28 cellular contexts compared by ENCODE assay signal in the genomic region with DNA sequence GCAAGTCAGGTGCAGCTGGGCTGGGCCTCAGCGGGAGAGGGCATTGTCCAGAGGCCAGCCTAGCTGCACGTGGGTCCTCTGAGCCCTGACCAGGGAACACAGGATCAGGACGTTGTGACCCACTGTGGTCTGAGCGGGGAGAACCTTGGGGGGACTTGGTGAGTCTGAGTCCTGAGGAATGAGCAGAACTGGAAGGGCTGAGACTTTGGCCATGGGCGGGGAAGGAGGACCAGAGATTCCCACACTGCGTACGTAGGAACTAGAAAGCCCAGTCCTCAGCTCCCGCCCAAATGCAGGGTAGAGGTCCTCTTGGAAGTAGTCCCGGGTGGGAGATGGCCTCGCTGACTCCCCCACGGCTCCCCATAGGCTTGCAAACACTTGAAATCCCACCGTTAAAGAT. TPM values are rescaled to one million over a fixed set of nuclear protein-coding genes. Genes with fewer than 3 reads are reported as not detected.
DNase-seq lines count a peak whose midpoint lies in the region; ATAC-seq, FAIRE-seq and TF ChIP-seq lines count a peak whose summit lies in the region.
"Had no signal": no experiment of that assay in that cellular context is flagged by ENCODE, and none has a peak within 500 bp of the region (broad histone marks: within the 10 kb centered on the region; RNA-seq: fewer than 3 reads in every experiment).

No MANE protein-coding gene starts in this region.

- H3K9ac ChIP-seq in HepG2 (ENCODE audit: insufficient read depth, low read depth, low read length) (no peak overlapping the region), colonic mucosa (ENCODE audit: low read depth in 2 of 2, low read length in 2 of 2) (no peak overlapping the region)
- H3K9ac ChIP-seq: BLaER1 treated with 17β-estradiol and CSF1 and Interleukin-3, amounts not matched to agents 10 nM and 100 nM had no signal

- H3K4me1 ChIP-seq in HepG2 (ENCODE audit: insufficient read depth, low read length), result no peaks in the 10 kb centered on the region
- no peaks in the 10 kb centered on the region for H3K4me1 ChIP-seq in right lobe of liver
- no peaks in the 10 kb centered on the region for H3K4me1 ChIP-seq in colonic mucosa
- H3K4me1 ChIP-seq: A549, BE2C, HAP-1 had no signal

- intact Hi-C loops in HepG2 (cut with micrococcal nuclease; ENCODE audit: unreplicated experiment) (no loop called here), right lobe of liver (cut with DNase I) (no loop called here), sciatic nerve (cut with DNase I) (no loop called here), colonic mucosa (cut with DNase I) (no loop called here)

- no peak for DNase-seq in HepG2 (ENCODE audit: low spot score)
- DNase-seq in right lobe of liver, result no peak
- DNase-seq in islet precursor cell, result peak; percentile 38
- DNase-seq in mesenteric fat pad (ENCODE audit: low spot score), result peak; percentile 55
- DNase-seq in sciatic nerve (ENCODE audit: low spot score), result peak; percentile 37
- DNase-seq in colonic mucosa, result no peak
- no peak for DNase-seq in NCI-H1694 (lab: John Stamatoyannopoulos, UW)
- DNase-seq: 8988T; ACHN; AML-193; BE2C; CD4-positive, alpha-beta T cell; CD8-positive, alpha-beta memory T cell; DMS 273 treated with DMSO at 0.1 percent for 48 hours; DMS79; EL; GDM1; GOT3; HFFc6 had no signal

- H3K36me3 ChIP-seq in HepG2 (replicated peaks in 1 of 2; ENCODE audit: control insufficient read depth in 1 of 2, insufficient read depth in 2 of 2, low read length in 2 of 2) (no peaks in the 10 kb centered on the region), right lobe of liver (no peaks in the 10 kb centered on the region), colonic mucosa (no peaks in the 10 kb centered on the region)
- H3K36me3 ChIP-seq: BE2C; BLaER1 treated with 17β-estradiol and CSF1 and Interleukin-3, amounts not matched to agents 10 nM and 100 nM; HAP-1 had no signal

- ATAC-seq in HepG2, result peak; percentile 46
- ATAC-seq in right lobe of liver, result no peak
- peak; percentile 28 for ATAC-seq in sciatic nerve
- ATAC-seq in GM19395 (IDR thresholded peaks at IDR 0.05; ENCODE audit: unreplicated experiment), result no peak
- ATAC-seq: A549, GM12878 had no signal

- TF ChIP-seq EP300 in HepG2 (IDR thresholded peaks at IDR 0.05; ENCODE audit: low read depth in 2 of 2, low read length in 2 of 2) (no peak), HepG2 (CRISPR knock-in tag; IDR thresholded peaks at IDR 0.05; ENCODE audit: borderline replicate concordance) (no peak)

- CTCF ChIA-PET in HepG2 (lab: Yijun Ruan, JAX; ENCODE audit: low intra/inter-chr PET ratio, low total read pairs), result no interaction called here

- FAIRE-seq in HepG2 (lab: Jason Lieb, UNC), result no peak
- FAIRE-seq: A549, D721Med, GM12878, GM19239, H54 had no signal

- WGBS in HepG2 (ENCODE audit: low lambda C conversion rate), result 11% methylated on average over 9 of the region's 12 CpGs
- 60% methylated on average over 7 of the region's 12 CpGs for WGBS in right lobe of liver (ENCODE audit: insufficient coverage, low coverage, low lambda C conversion rate, missing lambda C conversion rate)

- no peak overlapping the region for H3K4me2 ChIP-seq in HepG2 (ENCODE audit: low read depth, low read length)
- H3K4me2 ChIP-seq: A549; BLaER1 treated with 17β-estradiol and CSF1 and Interleukin-3, amounts not matched to agents 10 nM and 100 nM had no signal

- no peak for TF ChIP-seq RAD21 in HepG2 (CRISPR knock-in tag; IDR thresholded peaks at IDR 0.05)

- H4K20me1 ChIP-seq in HepG2 (ENCODE audit: insufficient read depth, low read length), result no peaks in the 10 kb centered on the region
- H4K20me1 ChIP-seq: BLaER1 treated with 17β-estradiol and CSF1 and Interleukin-3, amounts not matched to agents 10 nM and 100 nM had no signal

- TF ChIP-seq CTCF in HepG2 (CRISPR knock-in tag; IDR thresholded peaks at IDR 0.05), result no peak
- no peak for TF ChIP-seq CTCF in right lobe of liver (IDR thresholded peaks at IDR 0.05)
- TF ChIP-seq CTCF in colonic mucosa (IDR thresholded peaks at IDR 0.05), result no peak

- H2AFZ ChIP-seq in HepG2 (ENCODE audit: low read length), result no peak overlapping the region

- BruUV-seq in HepG2 (replicated peaks; lab: Mats Ljungman, UMichigan), result no TSS peak

- H3K9me3 ChIP-seq in HepG2 (ENCODE audit: low read length), result no peaks in the 10 kb centered on the region
- no peaks in the 10 kb centered on the region for H3K9me3 ChIP-seq in right lobe of liver
- H3K9me3 ChIP-seq in colonic mucosa, result no peaks in the 10 kb centered on the region
- H3K9me3 ChIP-seq: A549; BE2C; BLaER1 treated with 17β-estradiol and CSF1 and Interleukin-3, amounts not matched to agents 10 nM and 100 nM; HAP-1 had no signal

- H3K4me3 ChIP-seq in HepG2 (replicated peaks in 1 of 3; ENCODE audit: insufficient read depth in 1 of 3, low read depth in 2 of 3, low read length in 3 of 3) (no peak overlapping the region), right lobe of liver (no peak overlapping the region), colonic mucosa (no peak overlapping the region)
- H3K4me3 ChIP-seq: A549; BLaER1 treated with 17β-estradiol and CSF1 and Interleukin-3, amounts not matched to agents 10 nM and 100 nM; GM12878; HAP-1 had no signal

- no peak for TF ChIP-seq POLR2A in HepG2 (IDR thresholded peaks at IDR 0.05; ENCODE audit: insufficient read depth in 1 of 2, low read depth in 2 of 2, low read length in 2 of 2)
- TF ChIP-seq POLR2A in right lobe of liver (IDR thresholded peaks at IDR 0.05), result no peak

- peaks cover 1 to 22% of the 10 kb centered on the region in 2 experiments; a peak in 2 of 5 replicates for H3K27me3 ChIP-seq in HepG2 (ENCODE audit: control insufficient read depth in 1 of 2, insufficient read depth in 2 of 2, low read length in 2 of 2)
- no peaks in the 10 kb centered on the region for H3K27me3 ChIP-seq in right lobe of liver
- H3K27me3 ChIP-seq in colonic mucosa, result no peaks in the 10 kb centered on the region
- H3K27me3 ChIP-seq: BE2C; BLaER1 treated with 17β-estradiol and CSF1 and Interleukin-3, amounts not matched to agents 10 nM and 100 nM had no signal

- H3K27ac ChIP-seq in HepG2 (ENCODE audit: extremely low read length, insufficient read depth, low read length), result no peak overlapping the region
- no peak overlapping the region for H3K27ac ChIP-seq in right lobe of liver
- no peak overlapping the region for H3K27ac ChIP-seq in colonic mucosa
- H3K27ac ChIP-seq: A549; BLaER1 treated with 17β-estradiol and CSF1 and Interleukin-3, amounts not matched to agents 10 nM and 100 nM had no signal

- POLR2A ChIA-PET in HepG2 (lab: Yijun Ruan, JAX), result no interaction called here

- H3K79me2 ChIP-seq in HepG2 (ENCODE audit: insufficient read depth, low read length), result no peaks in the 10 kb centered on the region

- in situ Hi-C loops in HepG2 (cut with HindIII; ENCODE audit: extremely low pct_ligation_motif_present, low pct_unique_long_range_greater_than_20kb), result no loop called here

RNA-seq across cellular contexts. Expression of a gene that starts 42.5 kb away (rescaled TPM):
- total RNA-seq in HepG2 (2016; rRNA removed; fragmentation: Illumina TruSeq; extraction: Trizol) (not detected in 2 replicates), right lobe of liver (1 to 10 TPM in 1 of 6 experiments, under 1 TPM in 5; 0.20 to 1.2 (median 0.56) TPM), mesenteric fat pad (2.2 TPM), sciatic nerve (1.7 TPM), colonic mucosa (under 1 TPM; 0.48 to 0.49 TPM)
- not detected in 2 replicates for total RNA-seq in HepG2 (2016; cell fraction: cytosol; rRNA removed; fragmentation: Illumina TruSeq; extraction: Trizol; ENCODE audit: low read depth)
- total RNA-seq in HepG2 (2016; cell fraction: insoluble cytoplasmic fraction; rRNA removed; fragmentation: Illumina TruSeq; extraction: Trizol), result not detected in 2 replicates
- not detected in 2 replicates for total RNA-seq in HepG2 (2016; cell fraction: membrane; rRNA removed; fragmentation: Illumina TruSeq; extraction: Trizol)
- not detected in 2 replicates for total RNA-seq in HepG2 (2016; cell fraction: nucleus; rRNA removed; fragmentation: Illumina TruSeq; extraction: Trizol)
- polyA plus RNA-seq in HepG2 (2011; rRNA removed), result 0.13 and 0.24 TPM in 2 replicates
- polyA plus RNA-seq in HepG2 (2011; cell fraction: cytosol; rRNA removed), result 0.04 TPM in 1 of 2 replicates, not detected in the other
- 0.80 and 0.81 TPM in 2 replicates for polyA plus RNA-seq in HepG2 (2011; cell fraction: nucleus; rRNA removed)
- 0.20 TPM in 1 of 2 replicates, not detected in the other for polyA plus RNA-seq in HepG2 (2012)
- not detected in 2 replicates for polyA plus RNA-seq in HepG2 (2016; cell fraction: cytosol; fragmentation: Illumina TruSeq; extraction: Trizol; ENCODE audit: low read depth)
- not detected in 2 replicates for polyA plus RNA-seq in HepG2 (2016; cell fraction: insoluble cytoplasmic fraction; fragmentation: Illumina TruSeq; extraction: Trizol; ENCODE audit: low read depth)
- polyA plus RNA-seq in HepG2 (2016; cell fraction: membrane; fragmentation: Illumina TruSeq; extraction: Trizol; ENCODE audit: low read depth), result not detected in 2 replicates
- not detected in 2 replicates for polyA plus RNA-seq in HepG2 (2016; cell fraction: nucleus; fragmentation: Illumina TruSeq; extraction: Trizol; ENCODE audit: insufficient read depth, low read depth)
- 0.56 TPM in 1 of 2 replicates, not detected in the other for polyA minus RNA-seq in HepG2 (2011; rRNA and poly(A)+ RNA removed; ENCODE audit: low replicate concordance)
- not detected in 2 replicates for polyA minus RNA-seq in HepG2 (2011; cell fraction: cytosol; rRNA and poly(A)+ RNA removed)
- polyA minus RNA-seq in HepG2 (2011; cell fraction: nucleus; rRNA and poly(A)+ RNA removed), result 0.37 TPM in 1 of 2 replicates, not detected in the other
- polyA plus RNA-seq: CD14-positive monocyte had no signal

RNA-seq across cellular contexts. Expression of a gene that starts 55.5 kb away (rescaled TPM):
- not detected in 2 replicates for total RNA-seq in HepG2 (2016; rRNA removed; fragmentation: Illumina TruSeq; extraction: Trizol)
- not detected in 2 replicates for total RNA-seq in HepG2 (2016; cell fraction: cytosol; rRNA removed; fragmentation: Illumina TruSeq; extraction: Trizol; ENCODE audit: low read depth)
- total RNA-seq in HepG2 (2016; cell fraction: insoluble cytoplasmic fraction; rRNA removed; fragmentation: Illumina TruSeq; extraction: Trizol), result not detected in 2 replicates
- not detected in 2 replicates for total RNA-seq in HepG2 (2016; cell fraction: membrane; rRNA removed; fragmentation: Illumina TruSeq; extraction: Trizol)
- total RNA-seq in HepG2 (2016; cell fraction: nucleus; rRNA removed; fragmentation: Illumina TruSeq; extraction: Trizol), result not detected in 2 replicates
- polyA plus RNA-seq in HepG2 (2011; rRNA removed), result not detected in 2 replicates
- not detected in 2 replicates for polyA plus RNA-seq in HepG2 (2011; cell fraction: cytosol; rRNA removed)
- polyA plus RNA-seq in HepG2 (2011; cell fraction: nucleus; rRNA removed), result not detected in 2 replicates
- polyA plus RNA-seq in HepG2 (2012), result not detected in 2 replicates
- not detected in 2 replicates for polyA plus RNA-seq in HepG2 (2016; cell fraction: cytosol; fragmentation: Illumina TruSeq; extraction: Trizol; ENCODE audit: low read depth)
- polyA plus RNA-seq in HepG2 (2016; cell fraction: insoluble cytoplasmic fraction; fragmentation: Illumina TruSeq; extraction: Trizol; ENCODE audit: low read depth), result not detected in 2 replicates
- polyA plus RNA-seq in HepG2 (2016; cell fraction: membrane; fragmentation: Illumina TruSeq; extraction: Trizol; ENCODE audit: low read depth), result not detected in 2 replicates
- polyA plus RNA-seq in HepG2 (2016; cell fraction: nucleus; fragmentation: Illumina TruSeq; extraction: Trizol; ENCODE audit: insufficient read depth, low read depth), result not detected in 2 replicates
- not detected in 2 replicates for polyA minus RNA-seq in HepG2 (2011; rRNA and poly(A)+ RNA removed; ENCODE audit: low replicate concordance)
- polyA minus RNA-seq in HepG2 (2011; cell fraction: cytosol; rRNA and poly(A)+ RNA removed), result not detected in 2 replicates
- polyA minus RNA-seq in HepG2 (2011; cell fraction: nucleus; rRNA and poly(A)+ RNA removed), result not detected in 2 replicates
- not detected for total RNA-seq in right lobe of liver
- not detected for total RNA-seq in mesenteric fat pad
- 0.27 TPM for total RNA-seq in sciatic nerve
- total RNA-seq in colonic mucosa, result under 1 TPM in 1 of 2 donors, not detected in 1; 0.21 TPM
- total RNA-seq: CD4-positive, alpha-beta T cell; CD8-positive, alpha-beta memory T cell; GM12878; HFFc6 had no signal
- polyA plus RNA-seq: A549; CD14-positive monocyte; CD8-positive, alpha-beta memory T cell; GM12878 had no signal

Comparison
In these comparisons a context has a peak if more than half of its experiments do, and no peak if none do; other contexts are left out.
1. ATAC-seq: peak in HepG2 (single experiment) and sciatic nerve (single experiment); none in right lobe of liver (0 of 4) and GM19395 (single experiment).
2. DNase-seq: peak in islet precursor cell (single experiment), mesenteric fat pad (single experiment) and sciatic nerve (single experiment); none in HepG2 (single experiment), right lobe of liver (0 of 3), colonic mucosa (single experiment) and NCI-H1694 (single experiment).